ENCODE assay signal across 8 cellular contexts in the genomic region with DNA sequence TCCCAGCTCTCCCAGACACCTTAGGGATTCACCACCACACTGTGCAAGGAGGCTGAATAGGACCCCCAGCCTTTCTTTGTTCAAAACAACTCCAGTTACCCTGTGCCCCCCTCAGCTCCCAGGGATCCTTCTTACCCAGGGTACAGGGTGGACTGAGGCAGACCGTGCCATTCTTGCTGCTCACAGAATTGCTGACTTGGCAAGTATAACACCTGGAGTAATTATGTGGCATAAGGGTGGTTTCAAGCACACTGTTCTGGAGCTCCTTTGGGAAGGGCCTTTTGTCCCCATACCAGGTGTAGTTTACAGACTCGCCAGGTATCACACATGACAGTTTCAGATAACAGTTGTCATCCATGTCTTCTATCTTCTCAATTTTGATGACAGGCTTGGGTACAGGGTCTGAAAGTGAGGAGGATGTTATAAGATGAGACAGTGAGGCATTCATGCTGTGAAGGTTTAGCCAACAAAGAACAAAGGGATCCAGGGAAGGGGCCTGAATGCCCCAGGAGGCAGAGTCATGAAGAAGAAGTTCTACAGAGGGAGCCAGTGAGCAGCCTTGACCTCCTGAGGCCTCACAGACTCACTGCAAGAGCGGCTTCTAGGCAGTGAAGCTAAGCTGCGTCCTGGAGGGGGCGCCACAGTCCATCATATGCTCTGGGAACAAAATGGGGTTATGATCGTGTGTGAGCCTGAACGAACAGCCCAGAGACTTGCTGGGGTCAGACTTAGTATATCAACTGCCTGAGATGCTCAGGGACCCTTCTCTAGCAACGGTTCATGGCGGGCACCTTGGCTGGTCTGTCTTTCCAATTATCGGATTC. TPM values are rescaled to one million over a fixed set of nuclear protein-coding genes. Genes with fewer than 3 reads are reported as not detected.
A peak's percentile ranks its signal among the peaks of the same experiment; 100 is the strongest.
DNase-seq lines count a peak whose midpoint lies in the region; ATAC-seq and TF ChIP-seq lines count a peak whose summit lies in the region.

No MANE protein-coding gene starts in this region.

- peak; percentile 51 for DNase-seq in GM13976 (ENCODE audit: low spot score)
- DNase-seq in HS-27A (ENCODE audit: low read depth): peak; percentile 38
- DNase-seq in SK-N-DZ (ENCODE audit: low spot score): peak; percentile 32
- DNase-seq in activated effector memory CD4-positive, alpha-beta T cell treated with anti-CD3 and anti-CD28 coated beads, Interleukin-2, amount 50 U/mL, for 16 hours: peak; percentile 93
- peak; percentile 79 for DNase-seq in left cardiac atrium
- DNase-seq in stimulated activated CD4-positive, alpha-beta T cell treated with anti-CD3 and anti-CD28 coated beads, Interleukin-12 subunit alpha, Interleukin-12 subunit beta, amount 100 ng/mL, for 4 hours: peak; percentile 84
- DNase-seq in T1000 (lab: John Stamatoyannopoulos, UW): no peak

- in situ Hi-C loops in GM13976 (cut with MboI; ENCODE audit: low sequenced_read_pairs, unreplicated experiment): no loop called here

- peak; percentile 78 for TF ChIP-seq CTCF in 22Rv1 (IDR thresholded peaks at IDR 0.05)
- TF ChIP-seq CTCF in GM13976 (IDR thresholded peaks at IDR 0.05; ENCODE audit: borderline replicate concordance, control extremely low read depth, extremely low read depth, insufficient read depth, missing control alignments): peak; percentile 86

- H3K27ac ChIP-seq in 22Rv1: no peak overlapping the region

- intact Hi-C loops in left cardiac atrium (cut with DNase I): no loop called here

- peak; percentile 79 to 82 for ATAC-seq in left cardiac atrium

RNA-seq across cellular contexts. Expression of a gene that starts 30.3 kb away (rescaled TPM):
- polyA plus RNA-seq in SK-N-DZ (2014; cell fraction: cytosol; rRNA removed): not detected in 2 replicates
- not detected in 2 replicates for polyA plus RNA-seq in SK-N-DZ (2014; cell fraction: nucleus; rRNA removed)
- 1 to 10 TPM; 1.9 to 5.5 TPM for total RNA-seq in left cardiac atrium

RNA-seq across cellular contexts. Expression of a gene that starts 34.4 kb away (rescaled TPM):
- polyA plus RNA-seq in SK-N-DZ (2014; cell fraction: cytosol; rRNA removed): not detected in 2 replicates
- polyA plus RNA-seq in SK-N-DZ (2014; cell fraction: nucleus; rRNA removed): not detected in 2 replicates
- under 1 TPM; 0.91 to 0.94 TPM for total RNA-seq in left cardiac atrium

RNA-seq across cellular contexts. Expression of a gene that starts 57.8 kb away (rescaled TPM):
- not detected in 2 replicates for polyA plus RNA-seq in SK-N-DZ (2014; cell fraction: cytosol; rRNA removed)
- polyA plus RNA-seq in SK-N-DZ (2014; cell fraction: nucleus; rRNA removed): not detected in 2 replicates
- 1 to 10 TPM in 1 of 2 donors, under 1 TPM in 1; 0.68 to 1.9 TPM for total RNA-seq in left cardiac atrium
